In the genomic region with DNA sequence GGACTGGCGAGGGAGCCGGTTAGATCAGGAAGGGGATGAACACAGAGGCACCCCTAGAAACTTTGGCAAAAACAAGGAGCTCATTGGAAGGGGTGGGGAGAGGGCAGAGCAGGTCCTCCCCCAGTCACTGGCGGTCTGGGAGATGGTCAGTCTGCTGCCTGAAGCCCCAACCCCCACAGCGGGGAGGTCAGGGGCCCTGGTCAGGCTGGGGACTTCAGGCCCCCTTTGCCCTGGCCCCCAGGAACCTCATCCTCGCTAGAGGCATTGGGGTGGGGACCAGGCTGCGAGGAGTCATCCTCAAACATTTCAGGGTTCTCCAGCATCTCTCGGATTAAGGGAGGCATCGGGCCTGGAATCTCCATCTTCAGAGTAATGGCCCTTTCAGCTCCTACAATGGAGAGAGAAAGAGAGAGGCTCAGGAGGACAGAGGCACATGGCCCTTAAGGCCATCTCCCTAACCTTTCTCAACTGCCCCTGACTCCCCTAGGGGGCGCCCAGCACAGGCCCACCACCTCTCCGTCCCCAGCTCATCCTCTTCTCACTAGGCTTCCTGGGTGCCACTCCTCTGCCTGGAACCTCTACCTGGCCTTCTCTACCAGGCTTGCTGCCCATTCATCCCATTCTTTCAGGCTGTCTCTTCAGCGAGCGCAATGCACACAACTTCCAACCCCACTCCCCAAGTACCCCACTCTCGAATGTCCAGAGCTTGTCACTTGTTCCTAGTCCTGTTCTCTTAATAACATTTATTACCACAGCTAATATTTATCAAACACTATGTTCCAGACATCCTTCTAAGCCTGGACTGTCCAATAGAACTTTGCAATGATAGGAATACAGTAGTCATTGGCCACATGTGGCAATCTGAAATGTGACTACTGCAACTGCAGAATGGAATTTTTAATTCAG, we compare ENCODE assay signal across 3 cellular contexts.
A peak's percentile ranks its signal among the peaks of the same experiment; 100 is the strongest.
TF ChIP-seq lines count a peak whose summit lies in the region.

No MANE protein-coding gene starts in this region.

TF ChIP-seq in SK-N-SH, 30 proteins besides CTCF, POLR2A, EP300 and RAD21:
- TF ChIP-seq SMC3 (IDR thresholded peaks at IDR 0.05; ENCODE audit: low read depth, low read length) (0 out of 2 replicates have a peak, but pooled peaks have one; percentile 23), ELF1 (IDR thresholded peaks at IDR 0.05) (no peak)
TF ChIP-seq in SK-N-SH: peak in this region for 1.

TF ChIP-seq in SK-N-SH treated with all-trans-retinoic acid at 6 μM for 48 hours, 23 proteins besides CTCF, POLR2A, EP300 and RAD21:
- TF ChIP-seq ESRRG (CRISPR knock-in tag; IDR thresholded peaks at IDR 0.05) (no peak), GLIS3 (CRISPR knock-in tag; IDR thresholded peaks at IDR 0.05) (no peak), TOX (CRISPR knock-in tag; IDR thresholded peaks at IDR 0.05; ENCODE audit: borderline replicate concordance) (no peak), PPARA (CRISPR knock-in tag; IDR thresholded peaks at IDR 0.05; ENCODE audit: borderline replicate concordance) (no peak), ZNF8 (CRISPR knock-in tag; IDR thresholded peaks at IDR 0.05) (no peak), ZNF565 (CRISPR knock-in tag; conservative IDR thresholded peaks at IDR 0.05; ENCODE audit: low read depth) (no peak), CSDC2 (CRISPR knock-in tag; IDR thresholded peaks at IDR 0.05) (no peak), BACH2 (CRISPR knock-in tag; IDR thresholded peaks at IDR 0.05; ENCODE audit: borderline replicate concordance) (no peak), OSR1 (CRISPR knock-in tag; IDR thresholded peaks at IDR 0.05) (no peak)
- TF ChIP-seq, protein P1, sequence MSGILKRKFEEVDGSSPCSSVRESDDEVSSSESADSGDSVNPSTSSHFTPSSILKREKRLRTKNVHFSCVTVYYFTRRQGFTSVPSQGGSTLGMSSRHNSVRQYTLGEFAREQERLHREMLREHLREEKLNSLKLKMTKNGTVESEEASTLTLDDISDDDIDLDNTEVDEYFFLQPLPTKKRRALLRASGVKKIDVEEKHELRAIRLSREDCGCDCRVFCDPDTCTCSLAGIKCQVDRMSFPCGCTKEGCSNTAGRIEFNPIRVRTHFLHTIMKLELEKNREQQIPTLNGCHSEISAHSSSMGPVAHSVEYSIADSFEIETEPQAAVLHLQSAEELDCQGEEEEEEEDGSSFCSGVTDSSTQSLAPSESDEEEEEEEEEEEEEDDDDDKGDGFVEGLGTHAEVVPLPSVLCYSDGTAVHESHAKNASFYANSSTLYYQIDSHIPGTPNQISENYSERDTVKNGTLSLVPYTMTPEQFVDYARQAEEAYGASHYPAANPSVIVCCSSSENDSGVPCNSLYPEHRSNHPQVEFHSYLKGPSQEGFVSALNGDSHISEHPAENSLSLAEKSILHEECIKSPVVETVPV (CRISPR knock-in tag; IDR thresholded peaks at IDR 0.05) = no peak
TF ChIP-seq in SK-N-SH treated with all-trans-retinoic acid at 6 μM for 48 hours: peak in this region for 0.

TF ChIP-seq in GM12878, 131 proteins besides CTCF, POLR2A, EP300 and RAD21:
- TF ChIP-seq ZNF24 (IDR thresholded peaks at IDR 0.05) (no peak), RELA (IDR thresholded peaks at IDR 0.05; ENCODE audit: borderline replicate concordance, partially characterized antibody) (no peak), KDM1A (IDR thresholded peaks at IDR 0.05; ENCODE audit: borderline replicate concordance) (no peak), JUND (IDR thresholded peaks at IDR 0.05; ENCODE audit: low read depth, low read length) (no peak), NFYA (IDR thresholded peaks at IDR 0.05; ENCODE audit: borderline replicate concordance, low read depth, low read length) (no peak)
